37 cellular contexts compared by ENCODE assay signal in genomic region chr4:74439952-74440351, GRCh38. TPM values are rescaled to one million over a fixed set of nuclear protein-coding genes. Genes with fewer than 3 reads are reported as not detected.
"Had no signal": no experiment of that assay in that cellular context is flagged by ENCODE, and none has a peak within 500 bp of the region (broad histone marks: within the 10 kb centered on the region; RNA-seq: fewer than 3 reads in every experiment).

No MANE protein-coding gene starts in this region.

- DNase-seq: activated CD4-positive, alpha-beta T cell treated with anti-CD3 and anti-CD28 coated beads, Interleukin-2, amount 10 ng/mL, durations not matched to agents 24 days and 14 days; activated CD4-positive, alpha-beta T cell treated with anti-CD3 and anti-CD28 coated beads, Interleukin-2, amount 50 U/mL, for 4 hours; activated CD4-positive, CD25-positive, alpha-beta regulatory T cell; activated CD8-positive, alpha-beta T cell treated with anti-CD3 and anti-CD28 coated beads for 36 hours; activated effector memory CD4-positive, alpha-beta T cell treated with anti-CD3 and anti-CD28 coated beads, Interleukin-2, amount 50 U/mL, for 16 hours; activated naive CD4-positive, alpha-beta T cell treated with Interleukin-2 at 50 U/mL for 16 hours; activated naive CD8-positive, alpha-beta T cell treated with anti-CD3 and anti-CD28 coated beads, Interleukin-2, amount 10 ng/mL, durations not matched to agents 7 days and 5 days; activated T-cell treated with anti-CD3 and anti-CD28 coated beads, Interleukin-2, amount 50 U/mL, for 1 hour; activated T-cell treated with anti-CD3 and anti-CD28 coated beads, Interleukin-2, amount 50 U/mL, for 72 hours; adrenal gland; body of pancreas; caudate nucleus; cerebellar nuclear complex; KBM-7; MG63; MV-4-11; NCI-H1092; NCI-H146; NCI-H187; NCI-H2029 treated with DMSO at 0.1 percent for 48 hours; NCI-H2107; NCI-H2171; NCI-H510A; NCI-H526; NCI-H748 treated with DMSO at 0.1 percent for 48 hours; PC-9; SHP77; T-cell; T-helper 9 cell had no signal

- H3K4me2 ChIP-seq: PC-9 had no signal

- FAIRE-seq: astrocyte, bronchial epithelial cell, RCC 7860 had no signal

- H2AFZ ChIP-seq: PC-9 had no signal

- H3K27ac ChIP-seq: adrenal gland, body of pancreas, PC-9, SJCRH30, SK-N-MC, VCaP had no signal

- H3K4me1 ChIP-seq: SJCRH30 had no signal

- ATAC-seq: activated CD8-positive, alpha-beta T cell treated with anti-CD3 and anti-CD28 coated beads for 36 hours; activated T-cell treated with anti-CD3 and anti-CD28 coated beads, Interleukin-2, amount 50 U/mL, for 72 hours; activated T-helper 17 cell treated with anti-CD3 and anti-CD28 coated beads, Interleukin-2, amount 50 U/mL, for 72 hours; body of pancreas; T-cell had no signal

- H3K27me3 ChIP-seq: adrenal gland, body of pancreas, MG63, SJCRH30 had no signal

- H3K36me3 ChIP-seq: adrenal gland, MG63, SJCRH30 had no signal

- H3K4me3 ChIP-seq: adrenal gland, body of pancreas, MG63, PC-9, SJCRH30, SK-N-MC had no signal

- H3K9me3 ChIP-seq: adrenal gland, body of pancreas, MG63, SJCRH30 had no signal

RNA-seq across cellular contexts. Expression of gene AREG, which starts 5.0 kb away (rescaled TPM):
- total RNA-seq: OCI-LY7, SJCRH30 had no signal
